ENCODE assay signal across 2 cellular contexts in genomic region chr2:158502984-158503383, GRCh38.
TF ChIP-seq lines count a peak whose summit lies in the region.

No MANE protein-coding gene starts in this region.

TF ChIP-seq in HepG2, 621 proteins besides CTCF, POLR2A, EP300 and RAD21 (continues in another document):
- TF ChIP-seq, protein P1, sequence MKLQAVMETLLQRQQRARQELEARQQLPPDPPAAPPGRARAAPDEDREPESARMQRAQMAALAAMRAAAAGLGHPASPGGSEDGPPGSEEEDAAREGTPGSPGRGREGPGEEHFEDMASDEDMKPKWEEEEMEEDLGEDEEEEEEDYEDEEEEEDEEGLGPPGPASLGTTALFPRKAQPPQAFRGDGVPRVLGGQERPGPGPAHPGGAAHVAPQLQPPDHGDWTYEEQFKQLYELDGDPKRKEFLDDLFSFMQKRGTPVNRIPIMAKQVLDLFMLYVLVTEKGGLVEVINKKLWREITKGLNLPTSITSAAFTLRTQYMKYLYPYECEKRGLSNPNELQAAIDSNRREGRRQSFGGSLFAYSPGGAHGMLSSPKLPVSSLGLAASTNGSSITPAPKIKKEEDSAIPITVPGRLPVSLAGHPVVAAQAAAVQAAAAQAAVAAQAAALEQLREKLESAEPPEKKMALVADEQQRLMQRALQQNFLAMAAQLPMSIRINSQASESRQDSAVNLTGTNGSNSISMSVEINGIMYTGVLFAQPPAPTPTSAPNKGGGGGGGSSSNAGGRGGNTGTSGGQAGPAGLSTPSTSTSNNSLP (IDR thresholded peaks at IDR 0.05; ENCODE audit: low read depth, low read length), result peak; percentile 93
- TF ChIP-seq HNF4A (CRISPR knock-in tag; IDR thresholded peaks at IDR 0.05), result peak; percentile 28; the same call in 1 of the 2 replicates
- TF ChIP-seq SMARCC2 (IDR thresholded peaks at IDR 0.05), result peak; percentile 58; the same call in 1 of the 2 replicates
- TF ChIP-seq, protein P2, sequence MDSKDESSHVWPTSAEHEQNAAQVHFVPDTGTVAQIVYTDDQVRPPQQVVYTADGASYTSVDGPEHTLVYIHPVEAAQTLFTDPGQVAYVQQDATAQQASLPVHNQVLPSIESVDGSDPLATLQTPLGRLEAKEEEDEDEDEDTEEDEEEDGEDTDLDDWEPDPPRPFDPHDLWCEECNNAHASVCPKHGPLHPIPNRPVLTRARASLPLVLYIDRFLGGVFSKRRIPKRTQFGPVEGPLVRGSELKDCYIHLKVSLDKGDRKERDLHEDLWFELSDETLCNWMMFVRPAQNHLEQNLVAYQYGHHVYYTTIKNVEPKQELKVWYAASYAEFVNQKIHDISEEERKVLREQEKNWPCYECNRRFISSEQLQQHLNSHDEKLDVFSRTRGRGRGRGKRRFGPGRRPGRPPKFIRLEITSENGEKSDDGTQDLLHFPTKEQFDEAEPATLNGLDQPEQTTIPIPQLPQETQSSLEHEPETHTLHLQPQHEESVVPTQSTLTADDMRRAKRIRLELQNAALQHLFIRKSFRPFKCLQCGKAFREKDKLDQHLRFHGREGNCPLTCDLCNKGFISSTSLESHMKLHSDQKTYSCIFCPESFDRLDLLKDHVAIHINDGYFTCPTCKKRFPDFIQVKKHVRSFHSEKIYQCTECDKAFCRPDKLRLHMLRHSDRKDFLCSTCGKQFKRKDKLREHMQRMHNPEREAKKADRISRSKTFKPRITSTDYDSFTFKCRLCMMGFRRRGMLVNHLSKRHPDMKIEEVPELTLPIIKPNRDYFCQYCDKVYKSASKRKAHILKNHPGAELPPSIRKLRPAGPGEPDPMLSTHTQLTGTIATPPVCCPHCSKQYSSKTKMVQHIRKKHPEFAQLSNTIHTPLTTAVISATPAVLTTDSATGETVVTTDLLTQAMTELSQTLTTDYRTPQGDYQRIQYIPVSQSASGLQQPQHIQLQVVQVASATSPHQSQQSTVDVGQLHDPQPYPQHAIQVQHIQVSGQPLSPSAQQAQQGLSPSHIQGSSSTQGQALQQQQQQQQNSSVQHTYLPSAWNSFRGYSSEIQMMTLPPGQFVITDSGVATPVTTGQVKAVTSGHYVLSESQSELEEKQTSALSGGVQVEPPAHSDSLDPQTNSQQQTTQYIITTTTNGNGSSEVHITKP (CRISPR knock-in tag; IDR thresholded peaks at IDR 0.05; ENCODE audit: low read depth), result 0 out of 2 replicates have a peak, but pooled peaks have one; percentile 32
- TF ChIP-seq FOXA3 (CRISPR knock-in tag; IDR thresholded peaks at IDR 0.05), result peak; percentile 69
- TF ChIP-seq BCL6 (CRISPR knock-in tag; IDR thresholded peaks at IDR 0.05), result 0 out of 2 replicates have a peak, but pooled peaks have one; percentile 13
- TF ChIP-seq ELF3 (CRISPR knock-in tag; IDR thresholded peaks at IDR 0.05), result 0 out of 2 replicates have a peak, but pooled peaks have one; percentile 10
- TF ChIP-seq SMARCE1 (IDR thresholded peaks at IDR 0.05; ENCODE audit: borderline replicate concordance), result peak; percentile 78
- TF ChIP-seq, protein P3, sequence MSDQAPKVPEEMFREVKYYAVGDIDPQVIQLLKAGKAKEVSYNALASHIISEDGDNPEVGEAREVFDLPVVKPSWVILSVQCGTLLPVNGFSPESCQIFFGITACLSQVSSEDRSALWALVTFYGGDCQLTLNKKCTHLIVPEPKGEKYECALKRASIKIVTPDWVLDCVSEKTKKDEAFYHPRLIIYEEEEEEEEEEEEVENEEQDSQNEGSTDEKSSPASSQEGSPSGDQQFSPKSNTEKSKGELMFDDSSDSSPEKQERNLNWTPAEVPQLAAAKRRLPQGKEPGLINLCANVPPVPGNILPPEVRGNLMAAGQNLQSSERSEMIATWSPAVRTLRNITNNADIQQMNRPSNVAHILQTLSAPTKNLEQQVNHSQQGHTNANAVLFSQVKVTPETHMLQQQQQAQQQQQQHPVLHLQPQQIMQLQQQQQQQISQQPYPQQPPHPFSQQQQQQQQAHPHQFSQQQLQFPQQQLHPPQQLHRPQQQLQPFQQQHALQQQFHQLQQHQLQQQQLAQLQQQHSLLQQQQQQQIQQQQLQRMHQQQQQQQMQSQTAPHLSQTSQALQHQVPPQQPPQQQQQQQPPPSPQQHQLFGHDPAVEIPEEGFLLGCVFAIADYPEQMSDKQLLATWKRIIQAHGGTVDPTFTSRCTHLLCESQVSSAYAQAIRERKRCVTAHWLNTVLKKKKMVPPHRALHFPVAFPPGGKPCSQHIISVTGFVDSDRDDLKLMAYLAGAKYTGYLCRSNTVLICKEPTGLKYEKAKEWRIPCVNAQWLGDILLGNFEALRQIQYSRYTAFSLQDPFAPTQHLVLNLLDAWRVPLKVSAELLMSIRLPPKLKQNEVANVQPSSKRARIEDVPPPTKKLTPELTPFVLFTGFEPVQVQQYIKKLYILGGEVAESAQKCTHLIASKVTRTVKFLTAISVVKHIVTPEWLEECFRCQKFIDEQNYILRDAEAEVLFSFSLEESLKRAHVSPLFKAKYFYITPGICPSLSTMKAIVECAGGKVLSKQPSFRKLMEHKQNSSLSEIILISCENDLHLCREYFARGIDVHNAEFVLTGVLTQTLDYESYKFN (CRISPR knock-in tag; conservative IDR thresholded peaks at IDR 0.05), result 0 out of 2 replicates have a peak, but pooled peaks have one; percentile 18
- TF ChIP-seq FOXA1 (IDR thresholded peaks at IDR 0.05), result no peak
- TF ChIP-seq FOXA1 (CRISPR knock-in tag; IDR thresholded peaks at IDR 0.05), result peak; percentile 54; the same call in 1 of the 2 replicates
- TF ChIP-seq TEAD3 (CRISPR knock-in tag; optimal IDR thresholded peaks at IDR 0.05; ENCODE audit: borderline replicate concordance), result peak; percentile 88

TF ChIP-seq in SK-N-SH, 30 proteins besides CTCF, POLR2A, EP300 and RAD21:
- TF ChIP-seq, protein P4, sequence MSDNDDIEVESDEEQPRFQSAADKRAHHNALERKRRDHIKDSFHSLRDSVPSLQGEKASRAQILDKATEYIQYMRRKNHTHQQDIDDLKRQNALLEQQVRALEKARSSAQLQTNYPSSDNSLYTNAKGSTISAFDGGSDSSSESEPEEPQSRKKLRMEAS (IDR thresholded peaks at IDR 0.05; ENCODE audit: low read depth), result no peak
- TF ChIP-seq FOXJ3 (CRISPR knock-in tag; IDR thresholded peaks at IDR 0.05) (no peak), RCOR1 (IDR thresholded peaks at IDR 0.05; ENCODE audit: low read length) (no peak), POLR2AphosphoS5 (IDR thresholded peaks at IDR 0.05; ENCODE audit: low read depth, low read length) (0 out of 2 replicates have a peak, but pooled peaks have one; percentile 35), CHD2 (IDR thresholded peaks at IDR 0.05; ENCODE audit: low read length, partially characterized antibody) (no peak), ELF1 (IDR thresholded peaks at IDR 0.05) (no peak), MXI1 (IDR thresholded peaks at IDR 0.05; ENCODE audit: low read depth, low read length) (no peak), PBX3 (IDR thresholded peaks at IDR 0.05) (peak; percentile 69), GATA2 (CRISPR knock-in tag; IDR thresholded peaks at IDR 0.05) (no peak), USF1 (IDR thresholded peaks at IDR 0.05; ENCODE audit: borderline replicate concordance, low read depth) (no peak), SIN3A (IDR thresholded peaks at IDR 0.05; ENCODE audit: borderline replicate concordance, low read depth, low read length) (no peak), TEAD4 (IDR thresholded peaks at IDR 0.05; ENCODE audit: borderline replicate concordance, insufficient read depth) (peak; percentile 94), RFX5 (IDR thresholded peaks at IDR 0.05; ENCODE audit: low read length) (no peak), ZBTB33 (IDR thresholded peaks at IDR 0.05; ENCODE audit: borderline replicate concordance, low read depth) (no peak), GABPA (IDR thresholded peaks at IDR 0.05; ENCODE audit: low read depth) (no peak), FOSL2 (IDR thresholded peaks at IDR 0.05; ENCODE audit: borderline replicate concordance, low read depth) (peak; percentile 45), MEF2A (IDR thresholded peaks at IDR 0.05; ENCODE audit: borderline replicate concordance, low read depth) (no peak), NFIC (IDR thresholded peaks at IDR 0.05; ENCODE audit: borderline replicate concordance) (peak; percentile 61), TCF12 (IDR thresholded peaks at IDR 0.05) (peak; percentile 90), JUND (IDR thresholded peaks at IDR 0.05) (peak; percentile 83)
- TF ChIP-seq, protein P5, sequence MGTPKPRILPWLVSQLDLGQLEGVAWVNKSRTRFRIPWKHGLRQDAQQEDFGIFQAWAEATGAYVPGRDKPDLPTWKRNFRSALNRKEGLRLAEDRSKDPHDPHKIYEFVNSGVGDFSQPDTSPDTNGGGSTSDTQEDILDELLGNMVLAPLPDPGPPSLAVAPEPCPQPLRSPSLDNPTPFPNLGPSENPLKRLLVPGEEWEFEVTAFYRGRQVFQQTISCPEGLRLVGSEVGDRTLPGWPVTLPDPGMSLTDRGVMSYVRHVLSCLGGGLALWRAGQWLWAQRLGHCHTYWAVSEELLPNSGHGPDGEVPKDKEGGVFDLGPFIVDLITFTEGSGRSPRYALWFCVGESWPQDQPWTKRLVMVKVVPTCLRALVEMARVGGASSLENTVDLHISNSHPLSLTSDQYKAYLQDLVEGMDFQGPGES (IDR thresholded peaks at IDR 0.05; ENCODE audit: low read depth, low read length), result no peak
